ENCODE assay signal across 1 cellular context in the genomic region with DNA sequence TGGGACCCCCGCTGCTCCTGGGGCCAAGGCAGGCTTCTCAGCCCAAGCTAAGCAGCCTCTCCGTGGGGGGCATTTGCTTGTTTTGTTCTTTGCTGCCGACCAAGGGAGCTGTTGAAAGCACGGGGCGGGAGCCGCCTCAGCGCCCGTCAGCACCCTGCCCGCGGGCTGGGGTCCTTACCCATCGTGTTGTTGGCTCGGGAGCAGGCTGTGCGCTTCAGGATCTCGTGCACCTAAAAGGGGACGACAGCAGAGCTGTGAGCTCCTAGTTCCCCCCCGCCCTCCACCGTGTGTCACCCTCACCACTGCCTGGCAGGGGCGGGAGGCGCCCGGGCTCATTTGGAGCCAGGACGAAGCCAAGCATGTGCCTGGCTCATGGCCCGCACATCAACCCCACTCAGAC.
TF ChIP-seq lines count a peak whose summit lies in the region.

No MANE protein-coding gene starts in this region.

TF ChIP-seq in H1, 55 proteins besides CTCF, POLR2A, EP300 and RAD21:
- no peak for TF ChIP-seq POU5F1 (IDR thresholded peaks at IDR 0.05; ENCODE audit: low read depth, low read length)
- no peak for TF ChIP-seq SP1 (IDR thresholded peaks at IDR 0.05; ENCODE audit: low read depth, low read length)
- TF ChIP-seq, protein P1, sequence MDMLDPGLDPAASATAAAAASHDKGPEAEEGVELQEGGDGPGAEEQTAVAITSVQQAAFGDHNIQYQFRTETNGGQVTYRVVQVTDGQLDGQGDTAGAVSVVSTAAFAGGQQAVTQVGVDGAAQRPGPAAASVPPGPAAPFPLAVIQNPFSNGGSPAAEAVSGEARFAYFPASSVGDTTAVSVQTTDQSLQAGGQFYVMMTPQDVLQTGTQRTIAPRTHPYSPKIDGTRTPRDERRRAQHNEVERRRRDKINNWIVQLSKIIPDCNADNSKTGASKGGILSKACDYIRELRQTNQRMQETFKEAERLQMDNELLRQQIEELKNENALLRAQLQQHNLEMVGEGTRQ (IDR thresholded peaks at IDR 0.05; ENCODE audit: low read length), result no peak
- TF ChIP-seq, protein P2, sequence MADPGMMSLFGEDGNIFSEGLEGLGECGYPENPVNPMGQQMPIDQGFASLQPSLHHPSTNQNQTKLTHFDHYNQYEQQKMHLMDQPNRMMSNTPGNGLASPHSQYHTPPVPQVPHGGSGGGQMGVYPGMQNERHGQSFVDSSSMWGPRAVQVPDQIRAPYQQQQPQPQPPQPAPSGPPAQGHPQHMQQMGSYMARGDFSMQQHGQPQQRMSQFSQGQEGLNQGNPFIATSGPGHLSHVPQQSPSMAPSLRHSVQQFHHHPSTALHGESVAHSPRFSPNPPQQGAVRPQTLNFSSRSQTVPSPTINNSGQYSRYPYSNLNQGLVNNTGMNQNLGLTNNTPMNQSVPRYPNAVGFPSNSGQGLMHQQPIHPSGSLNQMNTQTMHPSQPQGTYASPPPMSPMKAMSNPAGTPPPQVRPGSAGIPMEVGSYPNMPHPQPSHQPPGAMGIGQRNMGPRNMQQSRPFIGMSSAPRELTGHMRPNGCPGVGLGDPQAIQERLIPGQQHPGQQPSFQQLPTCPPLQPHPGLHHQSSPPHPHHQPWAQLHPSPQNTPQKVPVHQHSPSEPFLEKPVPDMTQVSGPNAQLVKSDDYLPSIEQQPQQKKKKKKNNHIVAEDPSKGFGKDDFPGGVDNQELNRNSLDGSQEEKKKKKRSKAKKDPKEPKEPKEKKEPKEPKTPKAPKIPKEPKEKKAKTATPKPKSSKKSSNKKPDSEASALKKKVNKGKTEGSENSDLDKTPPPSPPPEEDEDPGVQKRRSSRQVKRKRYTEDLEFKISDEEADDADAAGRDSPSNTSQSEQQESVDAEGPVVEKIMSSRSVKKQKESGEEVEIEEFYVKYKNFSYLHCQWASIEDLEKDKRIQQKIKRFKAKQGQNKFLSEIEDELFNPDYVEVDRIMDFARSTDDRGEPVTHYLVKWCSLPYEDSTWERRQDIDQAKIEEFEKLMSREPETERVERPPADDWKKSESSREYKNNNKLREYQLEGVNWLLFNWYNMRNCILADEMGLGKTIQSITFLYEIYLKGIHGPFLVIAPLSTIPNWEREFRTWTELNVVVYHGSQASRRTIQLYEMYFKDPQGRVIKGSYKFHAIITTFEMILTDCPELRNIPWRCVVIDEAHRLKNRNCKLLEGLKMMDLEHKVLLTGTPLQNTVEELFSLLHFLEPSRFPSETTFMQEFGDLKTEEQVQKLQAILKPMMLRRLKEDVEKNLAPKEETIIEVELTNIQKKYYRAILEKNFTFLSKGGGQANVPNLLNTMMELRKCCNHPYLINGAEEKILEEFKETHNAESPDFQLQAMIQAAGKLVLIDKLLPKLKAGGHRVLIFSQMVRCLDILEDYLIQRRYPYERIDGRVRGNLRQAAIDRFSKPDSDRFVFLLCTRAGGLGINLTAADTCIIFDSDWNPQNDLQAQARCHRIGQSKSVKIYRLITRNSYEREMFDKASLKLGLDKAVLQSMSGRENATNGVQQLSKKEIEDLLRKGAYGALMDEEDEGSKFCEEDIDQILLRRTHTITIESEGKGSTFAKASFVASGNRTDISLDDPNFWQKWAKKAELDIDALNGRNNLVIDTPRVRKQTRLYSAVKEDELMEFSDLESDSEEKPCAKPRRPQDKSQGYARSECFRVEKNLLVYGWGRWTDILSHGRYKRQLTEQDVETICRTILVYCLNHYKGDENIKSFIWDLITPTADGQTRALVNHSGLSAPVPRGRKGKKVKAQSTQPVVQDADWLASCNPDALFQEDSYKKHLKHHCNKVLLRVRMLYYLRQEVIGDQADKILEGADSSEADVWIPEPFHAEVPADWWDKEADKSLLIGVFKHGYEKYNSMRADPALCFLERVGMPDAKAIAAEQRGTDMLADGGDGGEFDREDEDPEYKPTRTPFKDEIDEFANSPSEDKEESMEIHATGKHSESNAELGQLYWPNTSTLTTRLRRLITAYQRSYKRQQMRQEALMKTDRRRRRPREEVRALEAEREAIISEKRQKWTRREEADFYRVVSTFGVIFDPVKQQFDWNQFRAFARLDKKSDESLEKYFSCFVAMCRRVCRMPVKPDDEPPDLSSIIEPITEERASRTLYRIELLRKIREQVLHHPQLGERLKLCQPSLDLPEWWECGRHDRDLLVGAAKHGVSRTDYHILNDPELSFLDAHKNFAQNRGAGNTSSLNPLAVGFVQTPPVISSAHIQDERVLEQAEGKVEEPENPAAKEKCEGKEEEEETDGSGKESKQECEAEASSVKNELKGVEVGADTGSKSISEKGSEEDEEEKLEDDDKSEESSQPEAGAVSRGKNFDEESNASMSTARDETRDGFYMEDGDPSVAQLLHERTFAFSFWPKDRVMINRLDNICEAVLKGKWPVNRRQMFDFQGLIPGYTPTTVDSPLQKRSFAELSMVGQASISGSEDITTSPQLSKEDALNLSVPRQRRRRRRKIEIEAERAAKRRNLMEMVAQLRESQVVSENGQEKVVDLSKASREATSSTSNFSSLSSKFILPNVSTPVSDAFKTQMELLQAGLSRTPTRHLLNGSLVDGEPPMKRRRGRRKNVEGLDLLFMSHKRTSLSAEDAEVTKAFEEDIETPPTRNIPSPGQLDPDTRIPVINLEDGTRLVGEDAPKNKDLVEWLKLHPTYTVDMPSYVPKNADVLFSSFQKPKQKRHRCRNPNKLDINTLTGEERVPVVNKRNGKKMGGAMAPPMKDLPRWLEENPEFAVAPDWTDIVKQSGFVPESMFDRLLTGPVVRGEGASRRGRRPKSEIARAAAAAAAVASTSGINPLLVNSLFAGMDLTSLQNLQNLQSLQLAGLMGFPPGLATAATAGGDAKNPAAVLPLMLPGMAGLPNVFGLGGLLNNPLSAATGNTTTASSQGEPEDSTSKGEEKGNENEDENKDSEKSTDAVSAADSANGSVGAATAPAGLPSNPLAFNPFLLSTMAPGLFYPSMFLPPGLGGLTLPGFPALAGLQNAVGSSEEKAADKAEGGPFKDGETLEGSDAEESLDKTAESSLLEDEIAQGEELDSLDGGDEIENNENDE (IDR thresholded peaks at IDR 0.05; ENCODE audit: insufficient replicate concordance, low read length), result no peak
- TF ChIP-seq, protein P3, sequence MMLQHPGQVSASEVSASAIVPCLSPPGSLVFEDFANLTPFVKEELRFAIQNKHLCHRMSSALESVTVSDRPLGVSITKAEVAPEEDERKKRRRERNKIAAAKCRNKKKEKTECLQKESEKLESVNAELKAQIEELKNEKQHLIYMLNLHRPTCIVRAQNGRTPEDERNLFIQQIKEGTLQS (IDR thresholded peaks at IDR 0.05; ENCODE audit: insufficient read depth, low read depth, low read length), result no peak
- TF ChIP-seq GTF2F1 (IDR thresholded peaks at IDR 0.05; ENCODE audit: borderline replicate concordance, low read depth, low read length), result no peak
- TF ChIP-seq TEAD4 (IDR thresholded peaks at IDR 0.05; ENCODE audit: low read depth, low read length), result no peak
- TF ChIP-seq, protein P4, sequence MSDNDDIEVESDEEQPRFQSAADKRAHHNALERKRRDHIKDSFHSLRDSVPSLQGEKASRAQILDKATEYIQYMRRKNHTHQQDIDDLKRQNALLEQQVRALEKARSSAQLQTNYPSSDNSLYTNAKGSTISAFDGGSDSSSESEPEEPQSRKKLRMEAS (IDR thresholded peaks at IDR 0.05), result peak; percentile 92
- TF ChIP-seq, protein P5, sequence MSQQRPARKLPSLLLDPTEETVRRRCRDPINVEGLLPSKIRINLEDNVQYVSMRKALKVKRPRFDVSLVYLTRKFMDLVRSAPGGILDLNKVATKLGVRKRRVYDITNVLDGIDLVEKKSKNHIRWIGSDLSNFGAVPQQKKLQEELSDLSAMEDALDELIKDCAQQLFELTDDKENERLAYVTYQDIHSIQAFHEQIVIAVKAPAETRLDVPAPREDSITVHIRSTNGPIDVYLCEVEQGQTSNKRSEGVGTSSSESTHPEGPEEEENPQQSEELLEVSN (IDR thresholded peaks at IDR 0.05), result peak; percentile 96
- TF ChIP-seq HDAC6 (IDR thresholded peaks at IDR 0.05; ENCODE audit: low read depth, low read length), result no peak
- no peak for TF ChIP-seq KDM1A (IDR thresholded peaks at IDR 0.05; ENCODE audit: borderline replicate concordance, low read length)
